Comparison of ENCODE assay signal across 9 cellular contexts in genomic region chr4:151626228-151626627, GRCh38.
"Had no signal": no experiment of that assay in that cellular context is flagged by ENCODE, and none has a peak within 500 bp of the region (broad histone marks: within the 10 kb centered on the region; RNA-seq: fewer than 3 reads in every experiment).

No MANE protein-coding gene starts in this region.

- DNase-seq: GM23248, GOT3, H7, HFFc6, KBM-7 had no signal

- H3K27ac Mint-ChIP-seq: HFFc6, IgD-negative memory B cell had no signal

- H3K36me3 Mint-ChIP-seq: IgD-negative memory B cell had no signal

- H2AFZ ChIP-seq: GM23248 had no signal

- FAIRE-seq: HTR-8/SVneo had no signal

- ATAC-seq: HCT116 had no signal

- H3K9ac ChIP-seq: GM23248 had no signal

- H3K9me3 ChIP-seq: HAP-1 had no signal

- H3K4me3 Mint-ChIP-seq: HFFc6, IgD-negative memory B cell had no signal

- H3K36me3 ChIP-seq: HAP-1 had no signal

- H3K4me1 Mint-ChIP-seq: IgD-negative memory B cell had no signal

- H3K9me3 Mint-ChIP-seq: HFFc6, IgD-negative memory B cell had no signal

- H3K27ac ChIP-seq: GM23248 had no signal

- H3K4me3 ChIP-seq: GM23248, HAP-1 had no signal
